Comparison of ENCODE assay signal across 22 cellular contexts in genomic region chr16:85605051-85605911, GRCh38. TPM values are rescaled to one million over a fixed set of nuclear protein-coding genes. Genes with fewer than 3 reads are reported as not detected.
DNase-seq lines count a peak whose midpoint lies in the region; ATAC-seq, FAIRE-seq and TF ChIP-seq lines count a peak whose summit lies in the region.
"Had no signal": no experiment of that assay in that cellular context is flagged by ENCODE, and none has a peak within 500 bp of the region (broad histone marks: within the 10 kb centered on the region; RNA-seq: fewer than 3 reads in every experiment).

No MANE protein-coding gene starts in this region.

- TF ChIP-seq CTCF in cardiac muscle cell (IDR thresholded peaks at IDR 0.05; ENCODE audit: low read depth, low read length) (no peak), right atrium auricular region (IDR thresholded peaks at IDR 0.05) (no peak), H1 (IDR thresholded peaks at IDR 0.05; ENCODE audit: control extremely low read depth in 1 of 3, insufficient read depth in 1 of 3, low read depth in 1 of 3, low read length in 3 of 3) (no peak), upper lobe of right lung (IDR thresholded peaks at IDR 0.05) (no peak), ovary (IDR thresholded peaks at IDR 0.05) (no peak), lower leg skin (IDR thresholded peaks at IDR 0.05) (no peak)

- H3K4me2 ChIP-seq in H1 (ENCODE audit: insufficient read depth in 1 of 2, low read depth in 2 of 2, low read length in 2 of 2): no peak overlapping the region; a peak in 1 of 4 replicates
- H3K4me2 ChIP-seq: A549 had no signal

- H3K56ac ChIP-seq in H1 (replicated peaks; ENCODE audit: insufficient read length, low read depth, low read length): no peak overlapping the region

- H4K5ac ChIP-seq in H1 (ENCODE audit: insufficient read length, low read depth, low read length): peak overlapping the region; percentile 28

- no peak for DNase-seq in cardiac muscle cell (ENCODE audit: low read depth in 1 of 2, low spot score in 1 of 2)
- DNase-seq in right atrium auricular region (ENCODE audit: low spot score): no peak
- no peak for DNase-seq in H1 (ENCODE audit: low read depth in 1 of 2, low spot score in 2 of 2)
- no peak for DNase-seq in upper lobe of right lung
- DNase-seq in ovary: no peak
- no peak for DNase-seq in lower leg skin (ENCODE audit: low spot score in 2 of 2)
- DNase-seq: activated CD8-positive, alpha-beta T cell treated with anti-CD3 and anti-CD28 coated beads for 36 hours; activated T-cell treated with anti-CD3 and anti-CD28 coated beads, Interleukin-2, amount 50 U/mL, for 48 hours; CD4-positive, alpha-beta T cell; dermis blood vessel endothelial cell; DMS79; MV-4-11; NCI-H2029; Right ventricle myocardium superior had no signal

- no peak overlapping the region for H4K8ac ChIP-seq in H1 (ENCODE audit: extremely low read depth, insufficient read depth, low read length)

- peak overlapping the region; percentile 95 for H2BK20ac ChIP-seq in H1 (ENCODE audit: low read length)

- H3K27ac ChIP-seq in cardiac muscle cell: peak overlapping the region; percentile 24
- H3K27ac ChIP-seq in right atrium auricular region: no peak overlapping the region
- no peak overlapping the region for H3K27ac ChIP-seq in H1 (ENCODE audit: low read depth, low read length)
- peak overlapping the region; percentile 54 for H3K27ac ChIP-seq in muscle layer of colon (ENCODE audit: low read depth, low read length)
- H3K27ac ChIP-seq in upper lobe of right lung: peak overlapping the region; percentile 42
- H3K27ac ChIP-seq in ovary: no peak overlapping the region
- H3K27ac ChIP-seq: A549, prostate gland, thoracic aorta, VCaP had no signal

- H3K36me3 ChIP-seq in cardiac muscle cell (no peaks in the 10 kb centered on the region), right atrium auricular region (no peaks in the 10 kb centered on the region), H1 (ENCODE audit: control insufficient read depth in 2 of 4, insufficient read depth in 4 of 4, low read length in 3 of 4) (no peaks in the 10 kb centered on the region; a peak in 1 of 8 replicates), muscle layer of colon (ENCODE audit: insufficient read depth, low read length) (peaks cover 4% of the 10 kb centered on the region), upper lobe of right lung (no peaks in the 10 kb centered on the region), ovary (no peaks in the 10 kb centered on the region)
- H3K36me3 ChIP-seq: prostate gland, thoracic aorta had no signal

- H3K23me2 ChIP-seq in H1 (ENCODE audit: low read depth, low read length): peaks cover 1% of the 10 kb centered on the region; the same call in 1 of the 2 replicates

- peak overlapping the region; percentile 70 for H4K91ac ChIP-seq in H1 (replicated peaks; ENCODE audit: insufficient read length, low read length)

- peaks cover 74% of the 10 kb centered on the region for H3K4me1 ChIP-seq in cardiac muscle cell (ENCODE audit: low read depth)
- peaks cover 0 to 65% of the 10 kb centered on the region in 2 donors for H3K4me1 ChIP-seq in right atrium auricular region
- H3K4me1 ChIP-seq in H1 (replicated peaks in 1 of 4; ENCODE audit: control insufficient read depth in 3 of 4, insufficient read depth in 4 of 4, low read length in 3 of 4): peaks cover 10 to 71% (median 59%) of the 10 kb centered on the region in 4 experiments
- H3K4me1 ChIP-seq in muscle layer of colon (ENCODE audit: insufficient read depth, low read length): peaks cover 77% of the 10 kb centered on the region
- H3K4me1 ChIP-seq in upper lobe of right lung: peaks cover 44% of the 10 kb centered on the region
- H3K4me1 ChIP-seq in ovary (ENCODE audit: insufficient read depth): peaks cover 16% of the 10 kb centered on the region

- no peak overlapping the region for H2AFZ ChIP-seq in H1 (ENCODE audit: low read length)

- 79% methylated on average over 25 of the region's 28 CpGs; no CpG with 5 or more reads in 1 of the 2 experiments for WGBS in H1 (ENCODE audit: extremely low coverage in 1 of 2, insufficient coverage in 1 of 2, insufficient read length in 1 of 2, insufficient replicate concordance in 2 of 2, low coverage in 1 of 2, low lambda C conversion rate in 2 of 2, missing lambda C conversion rate in 1 of 2), 2 experiments
- 86 to 88% (median 88%) methylated on average over 28 of the region's 28 CpGs for WGBS in ovary, 3 donors
- 86 to 87% methylated on average over 26 to 28 of the region's 28 CpGs for WGBS in lower leg skin, 2 donors

- H3K79me2 ChIP-seq in H1 (ENCODE audit: control insufficient read depth in 1 of 2, insufficient read depth in 2 of 2, low read length in 2 of 2): peaks cover 0 to 27% of the 10 kb centered on the region in 2 experiments; a peak in 2 of 4 replicates

- no peak overlapping the region for H3K14ac ChIP-seq in H1 (ENCODE audit: insufficient read length)

- peak overlapping the region; percentile 66; the same call in 1 of the 2 replicates for H2AK5ac ChIP-seq in H1 (ENCODE audit: low read depth, low read length)

- TF ChIP-seq RAD21 in H1 (IDR thresholded peaks at IDR 0.05 in 1 of 2, conservative IDR thresholded peaks at IDR 0.05 in 1 of 2; ENCODE audit: low read depth in 2 of 2, low read length in 2 of 2): no peak

- TF ChIP-seq EP300 in H1 (IDR thresholded peaks at IDR 0.05; ENCODE audit: borderline replicate concordance in 1 of 2, low read depth in 2 of 2, low read length in 2 of 2) (no peak), ovary (IDR thresholded peaks at IDR 0.05) (no peak)

- H2BK120ac ChIP-seq in H1 (replicated peaks; ENCODE audit: low read depth, low read length): peak overlapping the region; percentile 60

- peak overlapping the region; percentile 95 for H3K18ac ChIP-seq in H1 (ENCODE audit: extremely low read depth, low read length)

- TF ChIP-seq POLR2A in H1 (IDR thresholded peaks at IDR 0.05; ENCODE audit: control extremely low read depth in 1 of 2, low read depth in 2 of 2, low read length in 2 of 2): no peak
- no peak for TF ChIP-seq POLR2A in ovary (IDR thresholded peaks at IDR 0.05)
- TF ChIP-seq POLR2A in lower leg skin (IDR thresholded peaks at IDR 0.05): no peak

- peak overlapping the region; percentile 75; the same call in 1 of the 2 replicates for H2BK12ac ChIP-seq in H1 (ENCODE audit: low read depth, low read length)

- H4K20me1 ChIP-seq in H1 (replicated peaks in 1 of 2; ENCODE audit: control insufficient read depth in 1 of 2, insufficient read depth in 2 of 2, low read length in 2 of 2): no peaks in the 10 kb centered on the region

- FAIRE-seq in H1 (lab: Jason Lieb, UNC): no peak
- FAIRE-seq: A549, frontal cortex had no signal

- intact Hi-C loops in upper lobe of right lung (cut with DNase I): no loop called here
- intact Hi-C loops in ovary (cut with DNase I): loop anchor here in 2 of 4 donors (10.0 kb wide), 3 partner anchors 50 to 210 kb away; no protein-coding TSS in a partner anchor
- intact Hi-C loops in lower leg skin (cut with DNase I; ENCODE audit: low total_unique reads): loop anchor here (5.0 kb wide), 1 partner anchor 178 kb away; no protein-coding TSS in a partner anchor

- ATAC-seq in upper lobe of right lung: peak; percentile 10
- no peak for ATAC-seq in HG03442 (IDR thresholded peaks at IDR 0.05; ENCODE audit: unreplicated experiment)
- ATAC-seq: A549; activated CD8-positive, alpha-beta T cell treated with anti-CD3 and anti-CD28 coated beads for 36 hours; activated naive CD4-positive, alpha-beta T cell treated with anti-CD3 and anti-CD28 coated beads, Interleukin-2, amount 50 U/mL, for 72 hours had no signal

- POLR2A ChIA-PET in H1 (lab: Charles Lee; ENCODE audit: partially characterized antibody): interaction anchor here (0.9 to 1.8 kb wide), 5 partner anchors 8 to 51 kb away, joined by 3 to 11 read pairs (median 3); no protein-coding TSS in a partner anchor

- no peak overlapping the region for H3K23ac ChIP-seq in H1 (ENCODE audit: insufficient read length)

- H3K27me3 ChIP-seq in cardiac muscle cell (no peaks in the 10 kb centered on the region), right atrium auricular region (no peaks in the 10 kb centered on the region), H1 (replicated peaks in 1 of 4; ENCODE audit: control insufficient read depth in 3 of 4, extremely low read depth in 1 of 4, insufficient read depth in 3 of 4, low read length in 3 of 4) (peaks cover 0 to 9% (median 4%) of the 10 kb centered on the region in 4 experiments; a peak in 2 of 7 replicates), muscle layer of colon (ENCODE audit: control insufficient read depth in 1 of 2, insufficient read depth in 2 of 2, low read length in 2 of 2) (no peaks in the 10 kb centered on the region), upper lobe of right lung (no peaks in the 10 kb centered on the region), ovary (no peaks in the 10 kb centered on the region)

- no peak overlapping the region for H3K9ac ChIP-seq in H1 (replicated peaks in 1 of 4; ENCODE audit: extremely low read depth in 1 of 4, low read depth in 3 of 4, low read length in 3 of 4)
- H3K9ac ChIP-seq in muscle layer of colon (ENCODE audit: low read length): peak overlapping the region; percentile 1

- H3K4me3 ChIP-seq in cardiac muscle cell (no peak overlapping the region), right atrium auricular region (no peak overlapping the region), H1 (ENCODE audit: extremely low read depth in 1 of 4, insufficient read depth in 2 of 4, low read depth in 3 of 4, low read length in 4 of 4) (no peak overlapping the region), muscle layer of colon (ENCODE audit: low read depth in 1 of 2, low read length in 2 of 2) (peak overlapping the region in 1 of 2 donors; percentile 14), upper lobe of right lung (no peak overlapping the region), ovary (no peak overlapping the region), lower leg skin (ENCODE audit: low read depth, poor library complexity, severe bottlenecking) (no peak overlapping the region)
- H3K4me3 ChIP-seq: A549, prostate gland, thoracic aorta had no signal

- CTCF ChIA-PET in H1 (lab: Charles Lee; ENCODE audit: partially characterized antibody): interaction anchor here (0.7 to 6.6 kb wide), 20 partner anchors 11 to 274 kb away, joined by 3 to 79 read pairs (median 8); no protein-coding TSS in a partner anchor

- peak overlapping the region; percentile 27 for H3K4ac ChIP-seq in H1 (replicated peaks; ENCODE audit: insufficient read length, low read depth, low read length)

- H3K9me3 ChIP-seq in cardiac muscle cell (ENCODE audit: low read depth) (no peaks in the 10 kb centered on the region), right atrium auricular region (no peaks in the 10 kb centered on the region), H1 (ENCODE audit: insufficient read depth in 2 of 2, low read depth in 1 of 2, low read length in 1 of 2) (no peaks in the 10 kb centered on the region), muscle layer of colon (ENCODE audit: low read length) (no peaks in the 10 kb centered on the region), upper lobe of right lung (no peaks in the 10 kb centered on the region), ovary (no peaks in the 10 kb centered on the region)
- H3K9me3 ChIP-seq: A549, prostate gland, thoracic aorta had no signal

- H3K79me1 ChIP-seq in H1 (ENCODE audit: low read depth, low read length): no peaks in the 10 kb centered on the region; the same call in 1 of the 2 replicates

- H2BK15ac ChIP-seq in H1 (ENCODE audit: low read length): peak overlapping the region; percentile 19; the same call in 1 of the 2 replicates

- H2BK5ac ChIP-seq in H1 (ENCODE audit: low read depth, low read length): peak overlapping the region; percentile 27; the same call in 1 of the 2 replicates

RNA-seq across cellular contexts. Expression of gene GSE1, which starts 7.8 kb away (rescaled TPM):
- total RNA-seq in cardiac muscle cell (89.4 and 174 TPM in 2 replicates), right atrium auricular region (10 to 100 TPM; 37.1 to 55.7 TPM), upper lobe of right lung (87.2 TPM), ovary (100 to 1,000 TPM in 4 of 7 donors, 10 to 100 TPM in 3; 37.4 to 212 (median 130) TPM), lower leg skin (100 to 1,000 TPM in 1 of 4 donors, 10 to 100 TPM in 3; 62.9 to 113 (median 69.9) TPM)
- polyA plus RNA-seq in cardiac muscle cell (48.8 and 64.9 TPM in 2 replicates), H1 (2011; rRNA removed) (26.0 and 40.0 TPM in 2 replicates), ovary (10 to 100 TPM; 32.9 to 36.1 TPM)
- total RNA-seq in H1 (2021; fragmentation: NEBNext Ultra II Directional; extraction: Animal tissue kit (Norgen Biotek cat#: 25700)): 65.6 and 66.2 TPM in 2 replicates
- polyA plus RNA-seq in H1 (2011; cell fraction: cytosol; rRNA removed): 26.5 TPM
- 123 TPM for polyA plus RNA-seq in H1 (2011; cell fraction: nucleus; rRNA removed)
- polyA plus RNA-seq in H1 (2012, experiment 1 of 2): 42.4 to 51.0 TPM (median 44.8 TPM) in 4 replicates
- 18.4 TPM for polyA plus RNA-seq in H1 (2012, experiment 2 of 2)
- polyA plus RNA-seq in H1 (2013, experiment 1 of 2): 30.0 TPM
- 30.1 TPM for polyA plus RNA-seq in H1 (2013, experiment 2 of 2)
- 35.8 and 37.6 TPM in 2 replicates for polyA minus RNA-seq in H1 (2011; rRNA and poly(A)+ RNA removed)
- polyA minus RNA-seq in H1 (2011; cell fraction: cytosol; rRNA and poly(A)+ RNA removed): 76.6 TPM
- polyA minus RNA-seq in H1 (2011; cell fraction: nucleus; rRNA and poly(A)+ RNA removed): 93.7 TPM

Comparison
In these comparisons a context has a peak if more than half of its experiments do, and no peak if none do; other contexts are left out.
1. H3K27ac ChIP-seq: peak in cardiac muscle cell (single experiment), muscle layer of colon (single experiment) and upper lobe of right lung (single experiment); none in right atrium auricular region (0 of 2), H1 (single experiment) and ovary (0 of 2).